In the genomic region with DNA sequence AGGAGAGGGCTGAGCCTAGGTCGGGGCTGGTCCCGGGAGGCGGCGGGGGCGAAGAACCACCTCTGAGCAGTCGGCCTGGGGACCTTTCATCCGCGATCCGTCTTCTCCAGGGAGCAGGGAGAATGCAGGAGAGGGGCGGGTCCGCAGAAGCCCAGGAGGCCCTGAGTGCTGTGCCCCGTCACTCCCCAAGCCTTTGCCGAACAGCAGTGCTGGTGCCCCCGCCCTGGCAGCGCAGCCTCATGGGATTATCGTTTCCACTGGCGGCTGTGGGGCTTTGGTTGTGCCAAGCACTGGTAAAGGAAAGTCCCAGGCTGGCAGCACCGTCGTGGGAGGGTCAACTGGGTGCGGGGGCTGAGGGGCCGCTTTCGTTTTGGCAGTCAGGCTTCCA, we compare ENCODE assay signal across 8 cellular contexts. TPM values are rescaled to one million over a fixed set of nuclear protein-coding genes. Genes with fewer than 3 reads are reported as not detected.
A peak's percentile ranks its signal among the peaks of the same experiment; 100 is the strongest.
DNase-seq lines count a peak whose midpoint lies in the region; ATAC-seq and TF ChIP-seq lines count a peak whose summit lies in the region.

No MANE protein-coding gene starts in this region.

- H3K9me3 Mint-ChIP-seq in activated T-helper 1 cell treated with anti-CD3 and anti-CD28 coated beads, Interleukin-12 subunit alpha, Interleukin-12 subunit beta, Interleukin-2, Interleukin-4 antibody, amounts not matched to agents 30 ng/mL and 10 ng/mL and 1 ng/mL, durations not matched to agents 14 hours and 24 hours and 36 hours = no peaks in the 10 kb centered on the region

- peak overlapping the region; percentile 93 for H3K27ac ChIP-seq in 22Rv1
- no peak overlapping the region for H3K27ac ChIP-seq in iPS-18a (ENCODE audit: low read length)

- H3K4me3 Mint-ChIP-seq in activated T-helper 1 cell treated with anti-CD3 and anti-CD28 coated beads, Interleukin-12 subunit alpha, Interleukin-12 subunit beta, Interleukin-2, Interleukin-4 antibody, amounts not matched to agents 30 ng/mL and 10 ng/mL and 1 ng/mL, durations not matched to agents 14 hours and 24 hours and 36 hours = peak overlapping the region; percentile 97

- peak overlapping the region; percentile 74 for H3K27ac Mint-ChIP-seq in activated T-helper 1 cell treated with anti-CD3 and anti-CD28 coated beads, Interleukin-12 subunit alpha, Interleukin-12 subunit beta, Interleukin-2, Interleukin-4 antibody, amounts not matched to agents 30 ng/mL and 10 ng/mL and 1 ng/mL, durations not matched to agents 14 hours and 24 hours and 36 hours

- H3K9me3 ChIP-seq in iPS-18a (ENCODE audit: control insufficient read depth, low read depth, low read length) = no peaks in the 10 kb centered on the region

- DNase-seq in H7 (peak; percentile 88), hypothalamus (lab: John Stamatoyannopoulos, UW) (no peak), Kasumi-1 (lab: John Stamatoyannopoulos, UW) (no peak), AG20443 (ENCODE audit: low spot score) (no peak)
- no peak for DNase-seq in activated T-helper 1 cell treated with anti-CD3 and anti-CD28 coated beads, Interleukin-12 subunit alpha, Interleukin-12 subunit beta, Interleukin-2, Interleukin-4 antibody, amounts not matched to agents 30 ng/mL and 10 ng/mL and 1 ng/mL, durations not matched to agents 14 hours and 24 hours and 36 hours (ENCODE audit: low spot score)
- DNase-seq in stimulated activated naive CD8-positive, alpha-beta T cell treated with anti-CD3 and anti-CD28 coated beads, Interleukin-15, Interleukin-2, amounts not matched to agents 100 U/mL and 50 U/mL, for 24 hours = peak; percentile 30

- peaks cover 19% of the 10 kb centered on the region for H3K4me1 Mint-ChIP-seq in activated T-helper 1 cell treated with anti-CD3 and anti-CD28 coated beads, Interleukin-12 subunit alpha, Interleukin-12 subunit beta, Interleukin-2, Interleukin-4 antibody, amounts not matched to agents 30 ng/mL and 10 ng/mL and 1 ng/mL, durations not matched to agents 14 hours and 24 hours and 36 hours (ENCODE audit: low read depth)

- H3K4me3 ChIP-seq in H7 (ENCODE audit: insufficient read depth, low read depth, low read length) (peak overlapping the region; percentile 97), iPS-18a (ENCODE audit: low read length) (peak overlapping the region; percentile 71)

- no peaks in the 10 kb centered on the region for H3K27me3 ChIP-seq in H7 (ENCODE audit: control insufficient read depth, insufficient read depth, low read length)
- H3K27me3 ChIP-seq in iPS-18a (ENCODE audit: control insufficient read depth, insufficient read depth, low read length) = no peaks in the 10 kb centered on the region

- H3K36me3 ChIP-seq in H7 (replicated peaks; ENCODE audit: control insufficient read depth, insufficient read depth, low read length) (peaks cover 9% of the 10 kb centered on the region), iPS-18a (ENCODE audit: control insufficient read depth, low read depth, low read length) (peaks cover 28% of the 10 kb centered on the region)

- intact Hi-C loops in activated T-helper 1 cell treated with anti-CD3 and anti-CD28 coated beads, Interleukin-12 subunit alpha, Interleukin-12 subunit beta, Interleukin-2, Interleukin-4 antibody, amounts not matched to agents 30 ng/mL and 10 ng/mL and 1 ng/mL, durations not matched to agents 14 hours and 24 hours and 36 hours (cut with micrococcal nuclease) = loop anchor here (1.0 to 5.0 kb wide), 4 partner anchors 8 to 552 kb away; a partner anchor contains a TSS

- H3K36me3 Mint-ChIP-seq in activated T-helper 1 cell treated with anti-CD3 and anti-CD28 coated beads, Interleukin-12 subunit alpha, Interleukin-12 subunit beta, Interleukin-2, Interleukin-4 antibody, amounts not matched to agents 30 ng/mL and 10 ng/mL and 1 ng/mL, durations not matched to agents 14 hours and 24 hours and 36 hours (ENCODE audit: low read depth) = peaks cover 20% of the 10 kb centered on the region

- H3K4me1 ChIP-seq in iPS-18a (ENCODE audit: control insufficient read depth, low read depth, low read length) = no peaks in the 10 kb centered on the region

- peak overlapping the region; percentile 70 for H3K9ac ChIP-seq in iPS-18a (ENCODE audit: low read length)

- no peaks in the 10 kb centered on the region for H3K27me3 Mint-ChIP-seq in activated T-helper 1 cell treated with anti-CD3 and anti-CD28 coated beads, Interleukin-12 subunit alpha, Interleukin-12 subunit beta, Interleukin-2, Interleukin-4 antibody, amounts not matched to agents 30 ng/mL and 10 ng/mL and 1 ng/mL, durations not matched to agents 14 hours and 24 hours and 36 hours (ENCODE audit: insufficient read depth)

- no peak for TF ChIP-seq CTCF in 22Rv1 (IDR thresholded peaks at IDR 0.05)

- ATAC-seq in stimulated activated naive CD8-positive, alpha-beta T cell treated with anti-CD3 and anti-CD28 coated beads, Interleukin-15, Interleukin-2, amounts not matched to agents 100 U/mL and 50 U/mL, for 24 hours = no peak

RNA-seq across cellular contexts. Expression of a gene that starts 0.6 kb away (rescaled TPM):
- 91.7 and 104 TPM in 2 replicates for total RNA-seq in H7 (2014; rRNA removed; shearing (Covaris generic))
- total RNA-seq in activated T-helper 1 cell treated with anti-CD3 and anti-CD28 coated beads, Interleukin-12 subunit alpha, Interleukin-12 subunit beta, Interleukin-2, Interleukin-4 antibody, amounts not matched to agents 30 ng/mL and 10 ng/mL and 1 ng/mL, durations not matched to agents 14 hours and 24 hours and 36 hours = 84.9 and 87.3 TPM in 2 replicates

RNA-seq across cellular contexts. Expression of a gene that starts 5.8 kb away (rescaled TPM):
- not detected in 2 replicates for total RNA-seq in H7 (2014; rRNA removed; shearing (Covaris generic))
- total RNA-seq in activated T-helper 1 cell treated with anti-CD3 and anti-CD28 coated beads, Interleukin-12 subunit alpha, Interleukin-12 subunit beta, Interleukin-2, Interleukin-4 antibody, amounts not matched to agents 30 ng/mL and 10 ng/mL and 1 ng/mL, durations not matched to agents 14 hours and 24 hours and 36 hours = 0.70 and 0.93 TPM in 2 replicates

RNA-seq across cellular contexts. Expression of a gene that starts 7.9 kb away (rescaled TPM):
- 4,719 and 5,018 TPM in 2 replicates for total RNA-seq in H7 (2014; rRNA removed; shearing (Covaris generic))
- total RNA-seq in activated T-helper 1 cell treated with anti-CD3 and anti-CD28 coated beads, Interleukin-12 subunit alpha, Interleukin-12 subunit beta, Interleukin-2, Interleukin-4 antibody, amounts not matched to agents 30 ng/mL and 10 ng/mL and 1 ng/mL, durations not matched to agents 14 hours and 24 hours and 36 hours = 3,144 and 3,145 TPM in 2 replicates

RNA-seq across cellular contexts. Expression of a gene that starts 8.8 kb away (rescaled TPM):
- total RNA-seq in H7 (2014; rRNA removed; shearing (Covaris generic)) = 1.3 TPM in 1 of 2 replicates, not detected in the other
- 0.24 TPM in 1 of 2 replicates, not detected in the other for total RNA-seq in activated T-helper 1 cell treated with anti-CD3 and anti-CD28 coated beads, Interleukin-12 subunit alpha, Interleukin-12 subunit beta, Interleukin-2, Interleukin-4 antibody, amounts not matched to agents 30 ng/mL and 10 ng/mL and 1 ng/mL, durations not matched to agents 14 hours and 24 hours and 36 hours

RNA-seq across cellular contexts. Expression of a gene that starts 11.5 kb away (rescaled TPM):
- total RNA-seq in H7 (2014; rRNA removed; shearing (Covaris generic)) = 75.1 and 77.8 TPM in 2 replicates
- 46.2 and 54.0 TPM in 2 replicates for total RNA-seq in activated T-helper 1 cell treated with anti-CD3 and anti-CD28 coated beads, Interleukin-12 subunit alpha, Interleukin-12 subunit beta, Interleukin-2, Interleukin-4 antibody, amounts not matched to agents 30 ng/mL and 10 ng/mL and 1 ng/mL, durations not matched to agents 14 hours and 24 hours and 36 hours

Comparison
In these comparisons a context has a peak if more than half of its experiments do, and no peak if none do; other contexts are left out.
1. DNase-seq: peak in H7 (single experiment) and stimulated activated naive CD8-positive, alpha-beta T cell treated with anti-CD3 and anti-CD28 coated beads, Interleukin-15, Interleukin-2, amounts not matched to agents 100 U/mL and 50 U/mL, for 24 hours (single experiment); none in activated T-helper 1 cell treated with anti-CD3 and anti-CD28 coated beads, Interleukin-12 subunit alpha, Interleukin-12 subunit beta, Interleukin-2, Interleukin-4 antibody, amounts not matched to agents 30 ng/mL and 10 ng/mL and 1 ng/mL, durations not matched to agents 14 hours and 24 hours and 36 hours (single experiment), hypothalamus (0 of 51), Kasumi-1 (0 of 2) and AG20443 (single experiment).